8 cellular contexts compared by ENCODE assay signal in the genomic region with DNA sequence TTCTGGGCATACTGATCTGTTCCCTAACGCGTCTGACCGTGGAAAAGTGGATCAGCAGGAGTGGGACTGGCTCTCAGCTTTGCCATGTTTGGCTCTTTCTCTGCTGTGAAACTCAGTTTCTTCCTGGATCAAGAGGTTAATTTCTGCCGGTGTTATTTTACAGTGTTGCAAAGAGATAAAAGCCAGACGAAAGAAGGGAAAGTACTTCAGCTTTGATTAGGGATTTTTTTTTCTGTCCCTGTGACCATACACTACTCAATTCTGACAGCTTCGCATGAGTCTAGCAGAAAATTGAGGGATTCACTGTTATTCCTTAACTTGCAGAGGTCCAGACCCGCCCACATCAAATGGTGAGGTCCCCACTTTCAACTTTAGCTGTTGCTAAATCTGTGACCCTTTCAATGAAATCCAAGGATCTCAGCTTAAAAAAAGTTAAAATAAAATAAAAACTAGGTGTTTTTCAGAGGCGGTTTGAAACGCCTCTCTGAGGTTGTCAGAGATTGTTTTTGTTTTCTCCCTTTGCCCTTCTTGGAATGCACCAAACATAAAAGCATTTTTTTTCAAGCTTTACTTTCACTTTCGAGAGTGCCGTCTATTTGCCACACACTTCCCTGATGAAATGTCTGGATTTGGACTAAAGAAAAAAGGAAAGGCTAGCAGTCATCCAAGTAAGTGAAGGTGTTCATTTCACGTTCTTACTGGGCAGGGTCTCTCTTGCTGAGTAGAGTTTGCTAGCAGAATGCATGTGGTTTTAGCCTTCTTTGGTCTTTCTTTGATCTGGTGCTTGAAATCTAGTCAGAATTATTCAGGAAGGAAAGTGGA. TPM values are rescaled to one million over a fixed set of nuclear protein-coding genes. Genes with fewer than 3 reads are reported as not detected.
DNase-seq lines count a peak whose midpoint lies in the region; ATAC-seq and TF ChIP-seq lines count a peak whose summit lies in the region.

A gene (plus strand): TSS at position 576 of the 822 bp plus-strand sequence. CDS start 7,464 bp downstream, outside the sequence.

- no peaks in the 10 kb centered on the region for H3K36me3 Mint-ChIP-seq in type B pancreatic cell

- peak; percentile 36 for DNase-seq in ELR (ENCODE audit: low read depth)
- DNase-seq in M059J (ENCODE audit: low read depth) = peak; percentile 42
- DNase-seq in mammary epithelial cell = peak; percentile 42
- DNase-seq in lung (ENCODE audit: low spot score) = no peak
- no peak for DNase-seq in type B pancreatic cell (ENCODE audit: extremely low spot score, unreplicated experiment)
- DNase-seq in amniotic stem cell (lab: John Stamatoyannopoulos, UW) = no peak

- no TSS peak for BruUV-seq in mammary epithelial cell (replicated peaks; lab: Mats Ljungman, UMichigan)

- H3K27ac Mint-ChIP-seq in type B pancreatic cell = peak within 1 kb of the TSS; percentile 84

- H4K20me1 ChIP-seq in mammary epithelial cell (ENCODE audit: insufficient read depth, low read length) = no peaks in the 10 kb centered on the region

- ATAC-seq in lung (ENCODE audit: insufficient read depth, low FRiP score) = peak; percentile 51
- ATAC-seq in GM19452 (IDR thresholded peaks at IDR 0.05; ENCODE audit: unreplicated experiment) = no peak
- ATAC-seq in HG02588 (IDR thresholded peaks at IDR 0.05; ENCODE audit: unreplicated experiment) = no peak

- dilution Hi-C loops in mammary epithelial cell (cut with HindIII; ENCODE audit: low sequenced_read_pairs) = no loop called here

- H3K27me3 ChIP-seq in mammary epithelial cell (ENCODE audit: insufficient read depth, low read length) (no peaks in the 10 kb centered on the region), lung (ENCODE audit: control insufficient read depth, insufficient read depth) (no peaks in the 10 kb centered on the region)

- peaks cover 12% of the 10 kb centered on the region for H3K4me1 Mint-ChIP-seq in type B pancreatic cell (ENCODE audit: unreplicated experiment)

- H3K9ac ChIP-seq in mammary epithelial cell (ENCODE audit: insufficient read depth, low read length) = peak within 1 kb of the TSS; percentile 66

- in situ Hi-C loops in mammary epithelial cell (cut with MboI; ENCODE audit: low sequenced_read_pairs in 2 of 2) = no loop called here

- intact Hi-C loops in mammary epithelial cell (cut with micrococcal nuclease) = loop anchor here (1.0 kb wide), 2 partner anchors 69 to 134 kb away; no protein-coding TSS in a partner anchor

- no peaks in the 10 kb centered on the region for H3K79me2 ChIP-seq in mammary epithelial cell (ENCODE audit: insufficient read depth, low read length)

- H3K27ac ChIP-seq in mammary epithelial cell (ENCODE audit: insufficient read depth, low read depth, low read length) = peak within 1 kb of the TSS; percentile 45
- H3K27ac ChIP-seq in lung (ENCODE audit: low read depth in 1 of 2, low read length in 1 of 2) = peak within 1 kb of the TSS; percentile 71 to 85

- H3K4me3 ChIP-seq in mammary epithelial cell (replicated peaks in 1 of 3; ENCODE audit: insufficient read depth in 1 of 3, low read depth in 2 of 3, low read length in 3 of 3) = peak within 1 kb of the TSS; percentile 35 to 51 (median 48)
- H3K4me3 ChIP-seq in lung = peak within 1 kb of the TSS; percentile 71

- H3K4me1 ChIP-seq in mammary epithelial cell (ENCODE audit: insufficient read depth, low read length) (peaks cover 10% of the 10 kb centered on the region), lung (ENCODE audit: control insufficient read depth in 2 of 2, insufficient read depth in 2 of 2, low read length in 2 of 2) (peaks cover 0 to 5% of the 10 kb centered on the region in 2 donors)

- H3K4me2 ChIP-seq in mammary epithelial cell (ENCODE audit: insufficient read depth, low read depth, low read length) = peak within 1 kb of the TSS; percentile 80

- peak within 1 kb of the TSS; percentile 87 for H2AFZ ChIP-seq in mammary epithelial cell (ENCODE audit: low read depth, low read length)

- no peaks in the 10 kb centered on the region for H3K9me3 Mint-ChIP-seq in type B pancreatic cell

- CTCF ChIA-PET in mammary epithelial cell (lab: Charles Lee; ENCODE audit: low non-redundant PET) = interaction anchor here (0.7 to 2.1 kb wide), 5 partner anchors 64 to 973 kb away, joined by 3 to 24 read pairs (median 5); no protein-coding TSS in a partner anchor

- H3K36me3 ChIP-seq in mammary epithelial cell (ENCODE audit: insufficient read depth, low read length) (no peaks in the 10 kb centered on the region), lung (ENCODE audit: control insufficient read depth in 2 of 2, insufficient read depth in 2 of 2, low read length in 2 of 2) (no peaks in the 10 kb centered on the region)

- no peak for TF ChIP-seq CTCF in mammary epithelial cell (conservative IDR thresholded peaks at IDR 0.05 in 1 of 2, IDR thresholded peaks at IDR 0.05 in 1 of 2; ENCODE audit: extremely low read depth in 1 of 2, insufficient read depth in 1 of 2, low read depth in 1 of 2, low read length in 2 of 2)
- TF ChIP-seq CTCF in lung (IDR thresholded peaks at IDR 0.05; ENCODE audit: control extremely low read depth, extremely low read depth) = no peak
- TF ChIP-seq CTCF in type B pancreatic cell (conservative IDR thresholded peaks at IDR 0.05) = no peak

- peak within 1 kb of the TSS; percentile 82 for H3K4me3 Mint-ChIP-seq in type B pancreatic cell

- H3K27me3 Mint-ChIP-seq in type B pancreatic cell = no peaks in the 10 kb centered on the region

- 10% methylated on average over 11 of the region's 12 CpGs for WGBS in mammary epithelial cell (ENCODE audit: low coverage, missing lambda C conversion rate)
- 4 to 7% methylated on average over 12 of the region's 12 CpGs for WGBS in lung, 2 donors

- H3K9me3 ChIP-seq in mammary epithelial cell (replicated peaks; ENCODE audit: insufficient read depth, low read length) (no peaks in the 10 kb centered on the region), lung (ENCODE audit: control insufficient read depth in 2 of 2, insufficient read depth in 1 of 2, low read length in 1 of 2) (no peaks in the 10 kb centered on the region)

RNA-seq across cellular contexts. Expression of the gene that starts here (rescaled TPM):
- total RNA-seq in M059J (2014; rRNA removed; shearing (Covaris generic)) = 6.7 and 7.2 TPM in 2 replicates
- total RNA-seq in mammary epithelial cell (1 to 10 TPM; 2.8 to 6.0 TPM), lung (10 to 100 TPM; 13.2 to 15.1 TPM), type B pancreatic cell (ENCODE audit: low replicate concordance) (8.8 and 22.6 TPM in 2 replicates)
- polyA plus RNA-seq in mammary epithelial cell (4.4 TPM), lung (1 to 10 TPM; 3.2 to 7.1 TPM)
- polyA minus RNA-seq in mammary epithelial cell = 1.6 TPM

Comparison
In these comparisons a context has a peak if more than half of its experiments do, and no peak if none do; other contexts are left out.
1. DNase-seq: peak in ELR (single experiment), M059J (single experiment) and mammary epithelial cell (single experiment); none in lung (single experiment), type B pancreatic cell (single experiment) and amniotic stem cell (single experiment).